In the genomic region with DNA sequence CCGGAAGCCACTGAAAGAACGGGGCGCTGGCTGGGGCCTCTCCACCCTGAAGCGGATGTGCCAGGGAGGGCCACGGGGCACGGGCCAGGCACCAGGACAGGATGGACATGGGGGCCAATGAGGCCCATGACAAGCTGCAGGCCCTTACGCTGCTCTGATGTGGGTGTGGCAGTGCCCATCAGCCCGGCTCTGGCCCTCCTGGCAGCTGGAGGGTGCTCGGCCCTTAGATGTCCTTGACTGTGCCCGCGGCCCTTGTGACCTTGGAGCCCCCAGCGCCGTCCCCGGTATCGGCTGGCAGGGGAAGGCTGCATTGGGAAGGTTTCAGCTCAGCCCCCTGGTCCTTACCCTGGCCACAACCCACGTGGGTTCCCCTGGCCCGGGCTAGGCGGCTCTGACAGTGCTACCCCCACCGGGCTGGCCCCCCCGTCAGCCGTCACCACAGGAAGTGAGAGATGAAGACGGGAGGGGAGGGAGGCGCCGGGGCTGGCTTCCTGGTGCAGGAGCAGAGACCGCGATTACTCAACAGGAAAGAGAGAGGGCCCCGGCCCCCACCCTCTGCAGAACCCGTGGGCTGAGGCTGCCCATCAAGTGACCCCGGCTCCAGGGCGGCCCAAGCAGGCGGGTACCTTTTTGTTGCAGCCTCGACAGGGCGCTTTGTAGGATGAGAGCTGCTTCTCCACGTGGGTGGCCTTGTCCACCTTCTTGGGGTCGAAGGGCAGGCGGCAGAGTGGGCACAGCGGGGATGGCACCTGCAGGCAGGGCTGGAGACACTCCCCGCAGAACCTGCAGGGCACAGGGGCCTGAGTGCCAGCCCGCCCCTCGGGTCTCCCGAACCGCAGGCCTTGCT, we compare ENCODE assay signal across 8 cellular contexts. TPM values are rescaled to one million over a fixed set of nuclear protein-coding genes. Genes with fewer than 3 reads are reported as not detected.
DNase-seq lines count a peak whose midpoint lies in the region; ATAC-seq and TF ChIP-seq lines count a peak whose summit lies in the region.

No MANE protein-coding gene starts in this region.

- H3K27me3 Mint-ChIP-seq in chondrocyte (ENCODE audit: low read depth) = no peaks in the 10 kb centered on the region

- TF ChIP-seq CTCF in chondrocyte (IDR thresholded peaks at IDR 0.05) = no peak

- no peaks in the 10 kb centered on the region for H3K27me3 ChIP-seq in mononuclear cell (ENCODE audit: insufficient read depth, low read length)

- peak overlapping the region; percentile 88 for H3K4me3 ChIP-seq in mononuclear cell (ENCODE audit: low read length)

- H3K27ac Mint-ChIP-seq in chondrocyte (ENCODE audit: unreplicated experiment) = peak overlapping the region; percentile 22

- peak overlapping the region; percentile 31 for H3K4me3 Mint-ChIP-seq in chondrocyte (ENCODE audit: unreplicated experiment)

- H3K4me1 ChIP-seq in mononuclear cell (ENCODE audit: insufficient read depth, low read length) = peaks cover 79% of the 10 kb centered on the region

- H3K9me3 Mint-ChIP-seq in chondrocyte (ENCODE audit: low read depth) = no peaks in the 10 kb centered on the region

- no peaks in the 10 kb centered on the region for H3K9me3 ChIP-seq in mononuclear cell (ENCODE audit: low read depth, low read length)

- peaks cover 29% of the 10 kb centered on the region for H3K4me1 Mint-ChIP-seq in chondrocyte (ENCODE audit: low read depth)

- H3K36me3 Mint-ChIP-seq in chondrocyte (ENCODE audit: low read depth) = peaks cover 6% of the 10 kb centered on the region

- peak; percentile 52 for ATAC-seq in GM19455 (IDR thresholded peaks at IDR 0.05; ENCODE audit: unreplicated experiment)

- DNase-seq in 8988T (peak; percentile 95), HT-29 (ENCODE audit: low spot score) (peak; percentile 75), chondrocyte (ENCODE audit: low spot score) (no peak), NCI-H2171 (lab: John Stamatoyannopoulos, UW) (no peak)
- peak; percentile 91 for DNase-seq in activated CD4-positive, alpha-beta T cell treated with anti-CD3 and anti-CD28 coated beads for 1 hour
- DNase-seq in stimulated activated CD8-positive, alpha-beta memory T cell treated with anti-CD3 and anti-CD28 coated beads, Interleukin-7, amount 100 ng/mL, for 24 hours (ENCODE audit: low read depth) = peak; percentile 94

RNA-seq across cellular contexts. Expression of a gene that starts 5.3 kb away (rescaled TPM):
- 44.6 and 49.8 TPM in 2 replicates for total RNA-seq in HT-29 (2014; rRNA removed; shearing (Covaris generic))
- total RNA-seq in chondrocyte (12.8 to 15.5 TPM (median 14.3 TPM) in 3 replicates), mononuclear cell (130 TPM)

RNA-seq across cellular contexts. Expression of a gene that starts 5.4 kb away (rescaled TPM):
- total RNA-seq in HT-29 (2014; rRNA removed; shearing (Covaris generic)) = 38.4 and 44.5 TPM in 2 replicates
- total RNA-seq in chondrocyte (20.7 to 37.1 TPM (median 24.1 TPM) in 3 replicates), mononuclear cell (6.7 TPM)

RNA-seq across cellular contexts. Expression of a gene that starts 14.6 kb away (rescaled TPM):
- total RNA-seq in HT-29 (2014; rRNA removed; shearing (Covaris generic)) = 1.2 and 1.7 TPM in 2 replicates
- total RNA-seq in chondrocyte (not detected in 3 replicates), mononuclear cell (6.0 TPM)

RNA-seq across cellular contexts. Expression of a gene that starts 38.0 kb away (rescaled TPM):
- 100 and 109 TPM in 2 replicates for total RNA-seq in HT-29 (2014; rRNA removed; shearing (Covaris generic))
- total RNA-seq in chondrocyte = 38.3 to 40.0 TPM (median 38.8 TPM) in 3 replicates
- 18.8 TPM for total RNA-seq in mononuclear cell

RNA-seq across cellular contexts. Expression of a gene that starts 50.0 kb away (rescaled TPM):
- total RNA-seq in HT-29 (2014; rRNA removed; shearing (Covaris generic)) = 1,584 and 1,604 TPM in 2 replicates
- total RNA-seq in chondrocyte (13.4 to 55.1 TPM (median 51.7 TPM) in 3 replicates), mononuclear cell (388 TPM)

Comparison
In these comparisons a context has a peak if more than half of its experiments do, and no peak if none do; other contexts are left out.
1. DNase-seq: peak in 8988T (single experiment), HT-29 (single experiment), activated CD4-positive, alpha-beta T cell treated with anti-CD3 and anti-CD28 coated beads for 1 hour (single experiment) and stimulated activated CD8-positive, alpha-beta memory T cell treated with anti-CD3 and anti-CD28 coated beads, Interleukin-7, amount 100 ng/mL, for 24 hours (single experiment); none in chondrocyte (single experiment) and NCI-H2171 (single experiment).